ENCODE assay signal across 27 cellular contexts in genomic region chr14:52253503-52253902, GRCh38. TPM values are rescaled to one million over a fixed set of nuclear protein-coding genes. Genes with fewer than 3 reads are reported as not detected.
A peak's percentile ranks its signal among the peaks of the same experiment; 100 is the strongest.
DNase-seq lines count a peak whose midpoint lies in the region; ATAC-seq, FAIRE-seq and TF ChIP-seq lines count a peak whose summit lies in the region.
"Had no signal": no experiment of that assay in that cellular context is flagged by ENCODE, and none has a peak within 500 bp of the region (broad histone marks: within the 10 kb centered on the region; RNA-seq: fewer than 3 reads in every experiment).

No MANE protein-coding gene starts in this region.

- H3K9me3 ChIP-seq in DND-41 (ENCODE audit: insufficient read depth, low read length, severe bottlenecking) (no peaks in the 10 kb centered on the region), NT2/D1 (ENCODE audit: insufficient read depth, low read length) (no peaks in the 10 kb centered on the region), H1 (ENCODE audit: insufficient read depth in 2 of 2, low read depth in 1 of 2, low read length in 1 of 2) (no peaks in the 10 kb centered on the region), vagina (no peaks in the 10 kb centered on the region)
- H3K9me3 ChIP-seq: left ventricle myocardium inferior, SJSA1, stomach, upper lobe of left lung had no signal

- peaks cover 2 to 17% (median 5%) of the 10 kb centered on the region in 6 donors for H3K9me3 Mint-ChIP-seq in immature natural killer cell
- peaks cover 4% of the 10 kb centered on the region for H3K9me3 Mint-ChIP-seq in activated T-cell treated with anti-CD3 and anti-CD28 coated beads, Interleukin-2, amount 50 U/mL, for 4 hours

- H3K56ac ChIP-seq in H1 (replicated peaks; ENCODE audit: insufficient read length, low read depth, low read length) = no peak overlapping the region

- H3K4me1 ChIP-seq in DND-41 (ENCODE audit: insufficient read depth, low read length) (peaks cover 10% of the 10 kb centered on the region), NT2/D1 (ENCODE audit: insufficient read depth, insufficient read length) (no peaks in the 10 kb centered on the region), H1 (replicated peaks in 1 of 4; ENCODE audit: control insufficient read depth in 3 of 4, insufficient read depth in 4 of 4, low read length in 3 of 4) (peaks cover 0 to 9% (median 6%) of the 10 kb centered on the region in 4 experiments; a peak in 6 of 7 replicates), foreskin keratinocyte (no peaks in the 10 kb centered on the region), vagina (no peaks in the 10 kb centered on the region)
- H3K4me1 ChIP-seq: left ventricle myocardium inferior, SJSA1, stomach, upper lobe of left lung had no signal

- peak overlapping the region in 3 of 6 donors; percentile 3 to 24 (median 9) for H3K27ac Mint-ChIP-seq in immature natural killer cell
- H3K27ac Mint-ChIP-seq: activated naive CD8-positive, alpha-beta T cell treated with anti-CD3 and anti-CD28 coated beads, Interleukin-2, amount 50 U/mL, for 24 hours had no signal

- H3K18ac ChIP-seq in H1 (ENCODE audit: extremely low read depth, low read length) = no peak overlapping the region

- CTCF ChIA-PET in H1 (lab: Charles Lee; ENCODE audit: partially characterized antibody) = no interaction called here

- WGBS in H1 (ENCODE audit: extremely low coverage in 1 of 2, insufficient coverage in 1 of 2, insufficient read length in 1 of 2, insufficient replicate concordance in 2 of 2, low coverage in 1 of 2, low lambda C conversion rate in 2 of 2, missing lambda C conversion rate in 1 of 2), 2 experiments = 40% methylated on average over 3 of the region's 3 CpGs; no CpG with 5 or more reads in 1 of the 2 experiments

- intact Hi-C loops in vagina (cut with DNase I) = no loop called here

- H3K4me3 ChIP-seq in DND-41 (ENCODE audit: low read depth in 1 of 2, low read length in 2 of 2) = no peak overlapping the region
- no peak overlapping the region for H3K4me3 ChIP-seq in NT2/D1 (ENCODE audit: insufficient read length, low read depth)
- H3K4me3 ChIP-seq in H1 (ENCODE audit: extremely low read depth in 1 of 4, insufficient read depth in 2 of 4, low read depth in 3 of 4, low read length in 4 of 4) = no peak overlapping the region; a peak in 1 of 8 replicates
- no peak overlapping the region for H3K4me3 ChIP-seq in vagina
- H3K4me3 ChIP-seq: cardiac muscle cell, left ventricle myocardium inferior, SJSA1, stomach, upper lobe of left lung had no signal

- no peak overlapping the region for H3K23ac ChIP-seq in H1 (ENCODE audit: insufficient read length)

- H4K20me1 ChIP-seq in DND-41 (ENCODE audit: insufficient read depth, low read length) (no peaks in the 10 kb centered on the region), H1 (replicated peaks in 1 of 2; ENCODE audit: control insufficient read depth in 1 of 2, insufficient read depth in 2 of 2, low read length in 2 of 2) (no peaks in the 10 kb centered on the region)

- no peak overlapping the region for H2AK5ac ChIP-seq in H1 (ENCODE audit: low read depth, low read length)

- TF ChIP-seq CTCF in DND-41 (IDR thresholded peaks at IDR 0.05; ENCODE audit: borderline replicate concordance, extremely low read depth, low read length, poor library complexity, severe bottlenecking) (no peak), H1 (IDR thresholded peaks at IDR 0.05; ENCODE audit: control extremely low read depth in 1 of 3, insufficient read depth in 1 of 3, low read depth in 1 of 3, low read length in 3 of 3) (no peak), foreskin keratinocyte (conservative IDR thresholded peaks at IDR 0.05) (no peak), vagina (IDR thresholded peaks at IDR 0.05) (no peak)

- no peak for TF ChIP-seq EP300 in H1 (IDR thresholded peaks at IDR 0.05; ENCODE audit: borderline replicate concordance in 1 of 2, low read depth in 2 of 2, low read length in 2 of 2)

- H3K79me2 ChIP-seq in DND-41 (ENCODE audit: insufficient read depth, low read length) = 0 out of 2 replicates have a peak, but pooled peaks cover 3% of the 10 kb centered on the region
- H3K79me2 ChIP-seq in H1 (ENCODE audit: control insufficient read depth in 1 of 2, insufficient read depth in 2 of 2, low read length in 2 of 2) = no peaks in the 10 kb centered on the region

- no peak for TF ChIP-seq RAD21 in H1 (IDR thresholded peaks at IDR 0.05 in 1 of 2, conservative IDR thresholded peaks at IDR 0.05 in 1 of 2; ENCODE audit: low read depth in 2 of 2, low read length in 2 of 2)

- DNase-seq in DND-41 (no peak), NT2/D1 (ENCODE audit: low read depth, low spot score) (peak; percentile 60), H1 (ENCODE audit: low read depth in 1 of 2, low spot score in 2 of 2) (no peak), immature natural killer cell (no peak), HCEC 1CT (no peak), foreskin keratinocyte (no peak), vagina (ENCODE audit: extremely low spot score in 2 of 2) (no peak)
- DNase-seq in activated T-cell treated with anti-CD3 and anti-CD28 coated beads, Interleukin-2, amount 50 U/mL, for 4 hours = no peak
- DNase-seq: activated naive CD8-positive, alpha-beta T cell treated with anti-CD3 and anti-CD28 coated beads, Interleukin-2, amount 50 U/mL, for 24 hours; DMS153; effector CD4-positive, alpha-beta T cell; foreskin melanocyte; left ventricle myocardium inferior; MV-4-11; NCI-H1930; NCI-H510A treated with DMSO at 0.1 percent for 48 hours; stimulated activated CD4-positive, alpha-beta T cell treated with anti-CD3 and anti-CD28 coated beads, Interleukin-2, amount 100 ng/mL, for 24 hours; stomach; T-helper 2 cell; upper lobe of left lung had no signal

- no peaks in the 10 kb centered on the region for H3K79me1 ChIP-seq in H1 (ENCODE audit: low read depth, low read length)

- no peak overlapping the region for H4K8ac ChIP-seq in H1 (ENCODE audit: extremely low read depth, insufficient read depth, low read length)

- TF ChIP-seq POLR2A in H1 (IDR thresholded peaks at IDR 0.05; ENCODE audit: control extremely low read depth in 1 of 2, low read depth in 2 of 2, low read length in 2 of 2) = no peak
- no peak for TF ChIP-seq POLR2A in vagina (IDR thresholded peaks at IDR 0.05)

- peak overlapping the region; percentile 4; the same call in 1 of the 2 replicates for H3K27ac ChIP-seq in DND-41 (ENCODE audit: low read length)
- no peak overlapping the region for H3K27ac ChIP-seq in H1 (ENCODE audit: low read depth, low read length)
- no peak overlapping the region for H3K27ac ChIP-seq in foreskin keratinocyte
- H3K27ac ChIP-seq in vagina = no peak overlapping the region
- H3K27ac ChIP-seq: C4-2B, cardiac muscle cell, left ventricle myocardium inferior, SJSA1, stomach, upper lobe of left lung had no signal

- H3K14ac ChIP-seq in H1 (ENCODE audit: insufficient read length) = no peak overlapping the region

- no peak for FAIRE-seq in H1 (lab: Jason Lieb, UNC)

- H2BK12ac ChIP-seq in H1 (ENCODE audit: low read depth, low read length) = no peak overlapping the region

- peaks cover 0 to 2% (median 0%) of the 10 kb centered on the region in 3 donors for H3K27me3 Mint-ChIP-seq in immature natural killer cell (ENCODE audit: low read depth in 3 of 3)
- H3K27me3 Mint-ChIP-seq in activated T-cell treated with anti-CD3 and anti-CD28 coated beads, Interleukin-2, amount 50 U/mL, for 4 hours (ENCODE audit: low read depth) = peaks cover 5% of the 10 kb centered on the region

- peaks cover 54 to 65% of the 10 kb centered on the region in 2 donors for H3K4me1 Mint-ChIP-seq in immature natural killer cell
- H3K4me1 Mint-ChIP-seq in activated T-cell treated with anti-CD3 and anti-CD28 coated beads, Interleukin-2, amount 50 U/mL, for 4 hours (ENCODE audit: low read depth) = peaks cover 6% of the 10 kb centered on the region
- H3K4me1 Mint-ChIP-seq: activated naive CD8-positive, alpha-beta T cell treated with anti-CD3 and anti-CD28 coated beads, Interleukin-2, amount 50 U/mL, for 24 hours had no signal

- H2BK15ac ChIP-seq in H1 (ENCODE audit: low read length) = no peak overlapping the region

- no peaks in the 10 kb centered on the region for H3K27me3 ChIP-seq in DND-41 (ENCODE audit: insufficient read depth, low read length, poor library complexity)
- H3K27me3 ChIP-seq in NT2/D1 (ENCODE audit: insufficient read depth, insufficient read length) = no peaks in the 10 kb centered on the region
- no peaks in the 10 kb centered on the region for H3K27me3 ChIP-seq in H1 (replicated peaks in 1 of 4; ENCODE audit: control insufficient read depth in 3 of 4, extremely low read depth in 1 of 4, insufficient read depth in 3 of 4, low read length in 3 of 4)
- H3K27me3 ChIP-seq in foreskin keratinocyte = peaks cover 24% of the 10 kb centered on the region
- H3K27me3 ChIP-seq in vagina = no peaks in the 10 kb centered on the region
- H3K27me3 ChIP-seq: cardiac muscle cell, stomach, upper lobe of left lung had no signal

- H4K91ac ChIP-seq in H1 (replicated peaks; ENCODE audit: insufficient read length, low read length) = no peak overlapping the region

- H4K5ac ChIP-seq in H1 (ENCODE audit: insufficient read length, low read depth, low read length) = no peak overlapping the region

- H2BK5ac ChIP-seq in H1 (ENCODE audit: low read depth, low read length) = no peak overlapping the region

- no peaks in the 10 kb centered on the region for H3K23me2 ChIP-seq in H1 (ENCODE audit: low read depth, low read length)

- POLR2A ChIA-PET in H1 (lab: Charles Lee; ENCODE audit: partially characterized antibody) = no interaction called here

- H2AFZ ChIP-seq in DND-41 (ENCODE audit: low read depth, low read length) = no peak overlapping the region
- H2AFZ ChIP-seq in H1 (ENCODE audit: low read length) = no peak overlapping the region

- peaks cover under 1 to 15% (median 12%) of the 10 kb centered on the region in 3 donors for H3K36me3 Mint-ChIP-seq in immature natural killer cell
- H3K36me3 Mint-ChIP-seq in activated T-cell treated with anti-CD3 and anti-CD28 coated beads, Interleukin-2, amount 50 U/mL, for 4 hours (ENCODE audit: insufficient read depth) = no peaks in the 10 kb centered on the region

- H3K36me3 ChIP-seq in DND-41 (ENCODE audit: insufficient read depth, low read length) (no peaks in the 10 kb centered on the region), NT2/D1 (ENCODE audit: insufficient read depth, insufficient read length, low read length) (no peaks in the 10 kb centered on the region), H1 (ENCODE audit: control insufficient read depth in 2 of 4, insufficient read depth in 4 of 4, low read length in 3 of 4) (no peaks in the 10 kb centered on the region), vagina (no peaks in the 10 kb centered on the region)
- H3K36me3 ChIP-seq: cardiac muscle cell, left ventricle myocardium inferior, SJSA1, stomach, upper lobe of left lung had no signal

- ATAC-seq in DND-41 (ENCODE audit: insufficient read depth, low read depth) (no peak), foreskin keratinocyte (no peak)
- no peak for ATAC-seq in activated T-cell treated with anti-CD3 and anti-CD28 coated beads, Interleukin-2, amount 50 U/mL, for 4 hours
- ATAC-seq: activated CD4-positive, CD25-positive, alpha-beta regulatory T cell treated with anti-CD3 and anti-CD28 coated beads, Interleukin-2, amount 50 U/mL, for 24 hours; activated naive CD8-positive, alpha-beta T cell treated with anti-CD3 and anti-CD28 coated beads, Interleukin-2, amount 50 U/mL, for 24 hours had no signal

- H2BK120ac ChIP-seq in H1 (replicated peaks; ENCODE audit: low read depth, low read length) = no peak overlapping the region

- H3K4me2 ChIP-seq in DND-41 (ENCODE audit: insufficient read depth, low read length) (no peak overlapping the region), H1 (ENCODE audit: insufficient read depth in 1 of 2, low read depth in 2 of 2, low read length in 2 of 2) (no peak overlapping the region)

- H2BK20ac ChIP-seq in H1 (ENCODE audit: low read length) = no peak overlapping the region

- no peak overlapping the region for H3K4ac ChIP-seq in H1 (replicated peaks; ENCODE audit: insufficient read length, low read depth, low read length)

- no peak overlapping the region for H3K9ac ChIP-seq in DND-41 (ENCODE audit: low read depth, low read length)
- no peak overlapping the region for H3K9ac ChIP-seq in NT2/D1 (ENCODE audit: insufficient read length, low read depth)
- no peak overlapping the region for H3K9ac ChIP-seq in H1 (replicated peaks in 1 of 4; ENCODE audit: extremely low read depth in 1 of 4, low read depth in 3 of 4, low read length in 3 of 4)

- peak overlapping the region in 3 of 5 donors; percentile 40 to 55 (median 49) for H3K4me3 Mint-ChIP-seq in immature natural killer cell
- H3K4me3 Mint-ChIP-seq in activated T-cell treated with anti-CD3 and anti-CD28 coated beads, Interleukin-2, amount 50 U/mL, for 4 hours = no peak overlapping the region
- H3K4me3 Mint-ChIP-seq: activated naive CD8-positive, alpha-beta T cell treated with anti-CD3 and anti-CD28 coated beads, Interleukin-2, amount 50 U/mL, for 24 hours had no signal

RNA-seq across cellular contexts. Expression of gene PTGDR, which starts 14.0 kb away (rescaled TPM):
- 0.21 and 0.22 TPM in 2 replicates for total RNA-seq in H1 (2021; fragmentation: NEBNext Ultra II Directional; extraction: Animal tissue kit (Norgen Biotek cat#: 25700))
- polyA plus RNA-seq in H1 (2011; rRNA removed) = 0.64 and 0.83 TPM in 2 replicates
- 0.32 TPM for polyA plus RNA-seq in H1 (2011; cell fraction: cytosol; rRNA removed)
- polyA plus RNA-seq in H1 (2011; cell fraction: nucleus; rRNA removed) = 1.2 TPM
- polyA plus RNA-seq in H1 (2012, experiment 1 of 2) = 0.28 to 0.71 TPM (median 0.36 TPM) in 4 replicates
- polyA plus RNA-seq in H1 (2012, experiment 2 of 2) = 0.14 TPM
- polyA plus RNA-seq in H1 (2013, experiment 1 of 2) = 0.22 TPM
- 0.22 TPM for polyA plus RNA-seq in H1 (2013, experiment 2 of 2)
- 0.28 and 0.32 TPM in 2 replicates for polyA minus RNA-seq in H1 (2011; rRNA and poly(A)+ RNA removed)
- not detected for polyA minus RNA-seq in H1 (2011; cell fraction: cytosol; rRNA and poly(A)+ RNA removed)
- 2.4 TPM for polyA minus RNA-seq in H1 (2011; cell fraction: nucleus; rRNA and poly(A)+ RNA removed)
- 100 to 1,000 TPM in 2 of 3 donors, 10 to 100 TPM in 1; 78.2 to 233 (median 133) TPM for polyA plus RNA-seq in immature natural killer cell
- total RNA-seq in foreskin keratinocyte = not detected in 2 replicates
- not detected in 2 replicates for polyA plus RNA-seq in foreskin keratinocyte
- 1.2 TPM for total RNA-seq in vagina
- total RNA-seq in activated T-cell treated with anti-CD3 and anti-CD28 coated beads, Interleukin-2, amount 50 U/mL, for 4 hours = under 1 TPM; 0.18 to 0.32 (median 0.30) TPM
- total RNA-seq: A673, cardiac muscle cell, OCI-LY7, osteocyte, SJSA1 had no signal
- polyA plus RNA-seq: cardiac muscle cell, stomach had no signal
